ENCODE assay signal across 15 cellular contexts in the genomic region with DNA sequence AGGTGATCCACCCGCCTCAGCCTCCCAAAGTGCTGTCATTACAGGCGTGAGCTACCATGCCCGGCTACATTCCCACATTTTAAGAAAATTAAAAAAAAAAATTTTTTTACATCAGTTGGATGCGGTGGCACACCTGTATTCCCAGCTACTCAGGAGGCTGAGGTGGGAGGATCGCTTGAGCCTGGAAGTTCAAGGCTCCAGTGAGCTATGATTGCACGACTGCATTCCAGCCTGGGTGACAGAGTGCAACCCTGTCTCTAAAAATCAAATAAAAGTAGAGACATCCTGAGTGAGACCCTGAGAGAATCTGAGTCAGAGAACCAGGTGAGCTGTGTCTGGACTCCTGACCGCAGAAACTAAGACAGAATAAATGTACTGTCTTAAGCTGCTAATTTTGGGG.
"Had no signal": no experiment of that assay in that cellular context is flagged by ENCODE, and none has a peak within 500 bp of the region (broad histone marks: within the 10 kb centered on the region; RNA-seq: fewer than 3 reads in every experiment).

No MANE protein-coding gene starts in this region.

- H3K4me3 ChIP-seq: breast epithelium, esophagus muscularis mucosa, left lung, lung, thoracic aorta had no signal

- DNase-seq: naive B cell; stimulated activated CD4-positive, alpha-beta T cell treated with anti-CD3 and anti-CD28 coated beads, Interleukin-2, amount 100 ng/mL, for 48 hours had no signal

- H3K27ac ChIP-seq: breast epithelium, esophagus muscularis mucosa, thoracic aorta had no signal

- H3K9me3 Mint-ChIP-seq: central memory CD8-positive, alpha-beta T cell; effector memory CD8-positive, alpha-beta T cell; naive B cell; type B pancreatic cell; WTC11 had no signal

- H3K4me3 Mint-ChIP-seq: activated CD4-positive, alpha-beta T cell treated with anti-CD3 and anti-CD28 coated beads for 36 hours; type B pancreatic cell; WTC11 had no signal

- H3K27me3 ChIP-seq: breast epithelium, esophagus muscularis mucosa, left lung had no signal

- H3K9ac ChIP-seq: SK-N-SH had no signal

- H3K36me3 Mint-ChIP-seq: activated naive CD8-positive, alpha-beta T cell; naive B cell; type B pancreatic cell; WTC11 had no signal

- H3K4me1 ChIP-seq: breast epithelium had no signal

- H3K27me3 Mint-ChIP-seq: activated CD4-positive, alpha-beta T cell treated with anti-CD3 and anti-CD28 coated beads for 36 hours; activated naive CD8-positive, alpha-beta T cell; central memory CD8-positive, alpha-beta T cell; effector memory CD8-positive, alpha-beta T cell had no signal

- H3K27ac Mint-ChIP-seq: progenitor cell of endocrine pancreas, WTC11 had no signal

- H3K4me2 ChIP-seq: SK-N-SH had no signal

- H3K9me3 ChIP-seq: breast epithelium, esophagus muscularis mucosa, left lung, SK-N-SH, thoracic aorta had no signal

- H3K36me3 ChIP-seq: breast epithelium, esophagus muscularis mucosa, left lung, thoracic aorta had no signal
